In genomic region chr2:233532971-233533370, GRCh38 we compare ENCODE assay signal across 20 cellular contexts.
"Had no signal": no experiment of that assay in that cellular context is flagged by ENCODE, and none has a peak within 500 bp of the region (broad histone marks: within the 10 kb centered on the region; RNA-seq: fewer than 3 reads in every experiment).

No MANE protein-coding gene starts in this region.

- DNase-seq: effector memory CD4-positive, alpha-beta T cell; heart left ventricle; hippocampal formation; left colon; left ventricle myocardium superior; mesenchymal stem cell; midbrain; naive thymus-derived CD4-positive, alpha-beta T cell; nephron progenitor cell; psoas muscle; retina; spleen; stimulated activated CD4-positive, alpha-beta T cell treated with anti-CD3 and anti-CD28 coated beads, Interleukin-15, amount 100 ng/mL, for 24 hours; stimulated activated CD4-positive, alpha-beta T cell treated with anti-CD3 and anti-CD28 coated beads, Interleukin-1b, Interleukin-23, amount 100 ng/mL, for 48 hours; stimulated activated naive CD4-positive, alpha-beta T cell; stomach; transverse colon had no signal

- H3K9me3 ChIP-seq: heart left ventricle, psoas muscle, spleen, stomach, thoracic aorta, transverse colon had no signal

- H3K4me1 ChIP-seq: parathyroid adenoma, psoas muscle, spleen, transverse colon had no signal

- H3K4me3 ChIP-seq: heart left ventricle, lung, psoas muscle, spleen, stomach, thoracic aorta, transverse colon had no signal

- H3K27me3 ChIP-seq: heart left ventricle, spleen, stomach, transverse colon had no signal
